In the genomic region with DNA sequence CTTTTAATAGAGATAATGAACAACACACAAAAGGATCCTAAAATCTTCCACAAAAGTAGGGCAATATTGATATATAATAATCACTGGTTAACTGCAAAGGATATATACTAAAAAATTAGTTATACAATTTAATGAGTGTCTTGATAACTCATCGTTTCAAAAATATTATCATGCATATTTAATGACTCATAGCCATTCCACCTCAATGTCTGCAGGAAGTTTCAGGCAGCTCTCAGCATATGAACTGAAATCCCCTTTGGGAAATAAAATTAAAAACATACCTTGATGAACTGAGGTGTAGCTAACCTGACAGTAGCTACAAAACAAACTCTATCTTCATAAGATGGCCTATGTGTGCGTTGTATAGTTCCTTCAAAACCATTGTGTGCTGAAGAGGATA, we compare ENCODE assay signal across 1 cellular context.
TF ChIP-seq lines count a peak whose summit lies in the region.

No MANE protein-coding gene starts in this region.

TF ChIP-seq in IMR-90, 13 proteins besides CTCF, POLR2A, EP300 and RAD21:
- TF ChIP-seq, protein P1, sequence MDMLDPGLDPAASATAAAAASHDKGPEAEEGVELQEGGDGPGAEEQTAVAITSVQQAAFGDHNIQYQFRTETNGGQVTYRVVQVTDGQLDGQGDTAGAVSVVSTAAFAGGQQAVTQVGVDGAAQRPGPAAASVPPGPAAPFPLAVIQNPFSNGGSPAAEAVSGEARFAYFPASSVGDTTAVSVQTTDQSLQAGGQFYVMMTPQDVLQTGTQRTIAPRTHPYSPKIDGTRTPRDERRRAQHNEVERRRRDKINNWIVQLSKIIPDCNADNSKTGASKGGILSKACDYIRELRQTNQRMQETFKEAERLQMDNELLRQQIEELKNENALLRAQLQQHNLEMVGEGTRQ (IDR thresholded peaks at IDR 0.05; ENCODE audit: low read depth, low read length) = no peak
- TF ChIP-seq FOS (IDR thresholded peaks at IDR 0.05; ENCODE audit: low read depth, low read length) = peak; percentile 26; the same call in 1 of the 2 replicates
